Comparison of ENCODE assay signal across 23 cellular contexts in the genomic region with DNA sequence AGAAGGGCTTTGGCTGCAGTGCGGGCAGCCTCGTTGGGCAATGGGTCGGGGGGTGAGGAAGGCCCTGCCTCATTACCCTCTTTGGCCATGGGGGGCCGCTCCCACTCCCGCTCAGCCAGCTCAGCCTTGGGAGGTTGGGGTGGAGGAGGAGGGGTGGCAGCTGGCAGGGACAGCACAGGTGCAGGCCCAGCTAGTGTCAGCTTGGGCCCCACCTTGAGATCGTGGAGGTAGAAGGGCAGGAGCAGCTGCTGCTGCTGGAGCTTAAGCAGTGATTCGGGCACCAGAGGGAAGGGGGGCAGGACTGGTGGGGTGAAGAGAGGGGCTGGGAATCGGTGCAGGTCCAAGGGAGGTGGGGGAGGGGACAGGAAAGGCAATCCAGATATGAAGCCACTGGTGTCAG. TPM values are rescaled to one million over a fixed set of nuclear protein-coding genes. Genes with fewer than 3 reads are reported as not detected.
DNase-seq lines count a peak whose midpoint lies in the region; ATAC-seq and TF ChIP-seq lines count a peak whose summit lies in the region.
"Had no signal": no experiment of that assay in that cellular context is flagged by ENCODE, and none has a peak within 500 bp of the region (broad histone marks: within the 10 kb centered on the region; RNA-seq: fewer than 3 reads in every experiment).

No MANE protein-coding gene starts in this region.

- H3K23ac ChIP-seq in neuronal stem cell (ENCODE audit: low read depth, low read length, poor library complexity): peak overlapping the region; percentile 37

- peaks cover 42% of the 10 kb centered on the region for H3K36me3 Mint-ChIP-seq in WTC11
- H3K36me3 Mint-ChIP-seq in activated CD4-positive, alpha-beta T cell treated with anti-CD3 and anti-CD28 coated beads, Interleukin-2, amount 10 ng/mL, durations not matched to agents 24 days and 14 days (ENCODE audit: low read depth): no peaks in the 10 kb centered on the region
- H3K36me3 Mint-ChIP-seq: CD14-positive monocyte; CD8-positive, alpha-beta T cell had no signal

- WGBS in neuronal stem cell (ENCODE audit: extremely low coverage in 2 of 2, insufficient read length in 2 of 2, insufficient replicate concordance in 1 of 2), 2 donors: no CpG with 5 or more reads among the region's 8 CpGs

- H3K27me3 Mint-ChIP-seq in WTC11 (ENCODE audit: low read depth): no peaks in the 10 kb centered on the region
- H3K27me3 Mint-ChIP-seq in activated CD4-positive, alpha-beta T cell treated with anti-CD3 and anti-CD28 coated beads, Interleukin-2, amount 10 ng/mL, durations not matched to agents 24 days and 14 days: no peaks in the 10 kb centered on the region

- H3K79me1 ChIP-seq in neuronal stem cell (ENCODE audit: low read depth, low read length): no peaks in the 10 kb centered on the region

- no peak overlapping the region for H3K18ac ChIP-seq in neuronal stem cell (ENCODE audit: low read length)

- no peak overlapping the region for H3K27ac Mint-ChIP-seq in WTC11
- H3K27ac Mint-ChIP-seq in activated CD4-positive, alpha-beta T cell treated with anti-CD3 and anti-CD28 coated beads, Interleukin-2, amount 10 ng/mL, durations not matched to agents 24 days and 14 days: no peak overlapping the region
- H3K27ac Mint-ChIP-seq: CD14-positive monocyte; CD8-positive, alpha-beta T cell had no signal

- H2BK120ac ChIP-seq in neuronal stem cell (ENCODE audit: low read depth, low read length): no peak overlapping the region

- peaks cover 19 to 25% of the 10 kb centered on the region in 2 donors for H3K36me3 ChIP-seq in neuronal stem cell (replicated peaks in 1 of 2; ENCODE audit: control insufficient read depth in 2 of 2, insufficient read depth in 2 of 2, low read length in 2 of 2)

- no peak overlapping the region for H2BK5ac ChIP-seq in neuronal stem cell (ENCODE audit: low read length)

- peaks cover 64% of the 10 kb centered on the region for H3K4me1 Mint-ChIP-seq in WTC11
- peaks cover 2% of the 10 kb centered on the region for H3K4me1 Mint-ChIP-seq in activated CD4-positive, alpha-beta T cell treated with anti-CD3 and anti-CD28 coated beads, Interleukin-2, amount 10 ng/mL, durations not matched to agents 24 days and 14 days

- no peak overlapping the region for H3K4me3 Mint-ChIP-seq in WTC11
- H3K4me3 Mint-ChIP-seq in activated CD4-positive, alpha-beta T cell treated with anti-CD3 and anti-CD28 coated beads, Interleukin-2, amount 10 ng/mL, durations not matched to agents 24 days and 14 days: no peak overlapping the region
- H3K4me3 Mint-ChIP-seq: CD8-positive, alpha-beta T cell had no signal

- H2AFZ ChIP-seq in neuronal stem cell (ENCODE audit: low read length): no peak overlapping the region

- H3K4me1 ChIP-seq in neuronal stem cell (ENCODE audit: control insufficient read depth in 2 of 2, insufficient read depth in 1 of 2, low read depth in 1 of 2, low read length in 2 of 2): peaks cover 0 to 5% of the 10 kb centered on the region in 2 donors

- H3K27ac ChIP-seq in neuronal stem cell (replicated peaks; ENCODE audit: low read length): no peak overlapping the region
- H3K27ac ChIP-seq: BLaER1 had no signal

- no peak overlapping the region for H2AK5ac ChIP-seq in neuronal stem cell (ENCODE audit: low read depth, low read length)

- no peak overlapping the region for H3K9ac ChIP-seq in neuronal stem cell (ENCODE audit: low read depth, low read length, poor library complexity)
- H3K9ac ChIP-seq: BLaER1 had no signal

- H2BK12ac ChIP-seq in neuronal stem cell (ENCODE audit: low read length): peak overlapping the region; percentile 42

- H4K8ac ChIP-seq in neuronal stem cell (ENCODE audit: low read depth, low read length): no peak overlapping the region

- POLR2A ChIA-PET in WTC11 (lab: Charles Lee): interaction anchor here (1.9 kb wide), 1 partner anchor 12 kb away, joined by 19 read pairs; no protein-coding TSS in a partner anchor

- ATAC-seq in WTC11: 0 out of 2 replicates have a peak, but pooled peaks have one; percentile 12
- ATAC-seq: CD8-positive, alpha-beta T cell; GM12878 had no signal

- H3K27me3 ChIP-seq in neuronal stem cell (ENCODE audit: control insufficient read depth in 3 of 3, insufficient read depth in 3 of 3, low read depth in 1 of 3, low read length in 3 of 3): no peaks in the 10 kb centered on the region
- H3K27me3 ChIP-seq: BLaER1 had no signal

- no peak overlapping the region for H3K4me3 ChIP-seq in neuronal stem cell (ENCODE audit: low read length in 2 of 2)
- H3K4me3 ChIP-seq: BLaER1, GM12878 had no signal

- intact Hi-C loops in activated CD4-positive, alpha-beta T cell treated with anti-CD3 and anti-CD28 coated beads, Interleukin-2, amount 10 ng/mL, durations not matched to agents 24 days and 14 days (cut with micrococcal nuclease): no loop called here

- no peak overlapping the region for H3K14ac ChIP-seq in neuronal stem cell (ENCODE audit: low read length)

- CTCF ChIA-PET in WTC11 (lab: Charles Lee): interaction anchor here (0.6 to 6.7 kb wide), 7 partner anchors 13 to 44 kb away, joined by 3 to 117 read pairs (median 4); no protein-coding TSS in a partner anchor

- H3K9me3 Mint-ChIP-seq in WTC11: no peaks in the 10 kb centered on the region
- no peaks in the 10 kb centered on the region for H3K9me3 Mint-ChIP-seq in activated CD4-positive, alpha-beta T cell treated with anti-CD3 and anti-CD28 coated beads, Interleukin-2, amount 10 ng/mL, durations not matched to agents 24 days and 14 days
- H3K9me3 Mint-ChIP-seq: CD8-positive, alpha-beta T cell had no signal

- no peaks in the 10 kb centered on the region for H3K9me3 ChIP-seq in neuronal stem cell (replicated peaks in 1 of 2; ENCODE audit: control insufficient read depth in 2 of 2, insufficient read depth in 1 of 2, low read depth in 1 of 2, low read length in 2 of 2)
- H3K9me3 ChIP-seq: BLaER1 had no signal

- no peak overlapping the region for H4K91ac ChIP-seq in neuronal stem cell (ENCODE audit: low read depth, low read length, poor library complexity)

- H2BK15ac ChIP-seq in neuronal stem cell (ENCODE audit: low read length): no peak overlapping the region

- no peak for TF ChIP-seq CTCF in WTC11 (IDR thresholded peaks at IDR 0.05)

- no peak overlapping the region for H3K4me2 ChIP-seq in neuronal stem cell (ENCODE audit: insufficient read depth, low read length, poor library complexity, severe bottlenecking)
- H3K4me2 ChIP-seq: BLaER1 had no signal

- H3K4ac ChIP-seq in neuronal stem cell (ENCODE audit: low read length): no peak overlapping the region

- DNase-seq in NCI-H82 (lab: John Stamatoyannopoulos, UW) (peak; percentile 18), NCI-H82 treated with DMSO at 0.1 percent for 48 hours (lab: John Stamatoyannopoulos, UW; ENCODE audit: unreplicated experiment) (no peak), NCI-H2171 treated with DMSO at 0.1 percent for 48 hours (lab: John Stamatoyannopoulos, UW) (peak; percentile 78), WTC11 (ENCODE audit: low spot score) (no peak), neuronal stem cell (ENCODE audit: low spot score) (no peak), anterior cingulate cortex (lab: John Stamatoyannopoulos, UW) (no peak), NCI-H1092 (lab: John Stamatoyannopoulos, UW) (no peak)
- no peak for DNase-seq in activated CD4-positive, alpha-beta T cell treated with anti-CD3 and anti-CD28 coated beads, Interleukin-2, amount 10 ng/mL, durations not matched to agents 24 days and 14 days
- DNase-seq: 8988T; CD8-positive, alpha-beta T cell; COR-L47; DMS 273 treated with DMSO at 0.1 percent for 48 hours; DMS53; DND-41; EL; HCEC 1CT had no signal

TF ChIP-seq in WTC11, 78 proteins besides CTCF, POLR2A, EP300 and RAD21 (continues in another document):
- TF ChIP-seq ZNF317 (CRISPR knock-in tag; IDR thresholded peaks at IDR 0.05; ENCODE audit: borderline replicate concordance, low read depth) (no peak), CDX4 (CRISPR knock-in tag; IDR thresholded peaks at IDR 0.05; ENCODE audit: borderline replicate concordance) (no peak), JAZF1 (CRISPR knock-in tag; IDR thresholded peaks at IDR 0.05) (no peak), TP53 (CRISPR knock-in tag; IDR thresholded peaks at IDR 0.05) (no peak)

RNA-seq across cellular contexts. Expression of gene ZFHX2, which starts 26.0 kb away (rescaled TPM):
- total RNA-seq in WTC11 (2021): 16.4 to 26.2 TPM (median 25.7 TPM) in 3 replicates
- 3.9 TPM for polyA plus RNA-seq in neuronal stem cell (2013, experiment 1 of 2)
- 4.4 TPM for polyA plus RNA-seq in neuronal stem cell (2013, experiment 2 of 2)
- 1.8 and 2.8 TPM in 2 replicates for total RNA-seq in activated CD4-positive, alpha-beta T cell treated with anti-CD3 and anti-CD28 coated beads, Interleukin-2, amount 10 ng/mL, durations not matched to agents 24 days and 14 days

RNA-seq across cellular contexts. Expression of gene THTPA, which starts 30.5 kb away (rescaled TPM):
- 20.0 to 26.2 TPM (median 25.4 TPM) in 3 replicates for total RNA-seq in WTC11 (2021)
- polyA plus RNA-seq in neuronal stem cell (2013, experiment 1 of 2): 8.8 TPM
- polyA plus RNA-seq in neuronal stem cell (2013, experiment 2 of 2): 7.5 TPM
- 14.5 and 16.7 TPM in 2 replicates for total RNA-seq in activated CD4-positive, alpha-beta T cell treated with anti-CD3 and anti-CD28 coated beads, Interleukin-2, amount 10 ng/mL, durations not matched to agents 24 days and 14 days

RNA-seq across cellular contexts. Expression of gene AP1G2, which starts 42.0 kb away (rescaled TPM):
- 108 to 122 TPM (median 115 TPM) in 3 replicates for total RNA-seq in WTC11 (2021)
- 77.9 TPM for polyA plus RNA-seq in neuronal stem cell (2013, experiment 1 of 2)
- 80.8 TPM for polyA plus RNA-seq in neuronal stem cell (2013, experiment 2 of 2)
- total RNA-seq in activated CD4-positive, alpha-beta T cell treated with anti-CD3 and anti-CD28 coated beads, Interleukin-2, amount 10 ng/mL, durations not matched to agents 24 days and 14 days: 135 and 142 TPM in 2 replicates

RNA-seq across cellular contexts. Expression of gene JPH4, which starts 53.0 kb away (rescaled TPM):
- total RNA-seq in WTC11 (2021): 50.1 to 62.0 TPM (median 60.0 TPM) in 3 replicates
- polyA plus RNA-seq in neuronal stem cell (2013, experiment 1 of 2): 19.9 TPM
- polyA plus RNA-seq in neuronal stem cell (2013, experiment 2 of 2): 21.1 TPM
- total RNA-seq in activated CD4-positive, alpha-beta T cell treated with anti-CD3 and anti-CD28 coated beads, Interleukin-2, amount 10 ng/mL, durations not matched to agents 24 days and 14 days: not detected in 2 replicates
- total RNA-seq: A673; CD8-positive, alpha-beta T cell; G401; H4 had no signal
- polyA plus RNA-seq: AG04450 had no signal

RNA-seq across cellular contexts. Expression of gene NGDN, which starts 56.1 kb away (rescaled TPM):
- 37.4 to 45.5 TPM (median 43.3 TPM) in 3 replicates for total RNA-seq in WTC11 (2021)
- 75.8 TPM for polyA plus RNA-seq in neuronal stem cell (2013, experiment 1 of 2)
- polyA plus RNA-seq in neuronal stem cell (2013, experiment 2 of 2): 73.0 TPM
- total RNA-seq in activated CD4-positive, alpha-beta T cell treated with anti-CD3 and anti-CD28 coated beads, Interleukin-2, amount 10 ng/mL, durations not matched to agents 24 days and 14 days: 78.6 and 79.2 TPM in 2 replicates

Comparison
In these comparisons a context has a peak if more than half of its experiments do, and no peak if none do; other contexts are left out.
1. DNase-seq: peak in NCI-H82 (single experiment) and NCI-H2171 treated with DMSO at 0.1 percent for 48 hours (single experiment); none in NCI-H82 treated with DMSO at 0.1 percent for 48 hours (single experiment), WTC11 (single experiment), neuronal stem cell (single experiment), activated CD4-positive, alpha-beta T cell treated with anti-CD3 and anti-CD28 coated beads, Interleukin-2, amount 10 ng/mL, durations not matched to agents 24 days and 14 days (single experiment), anterior cingulate cortex (0 of 58) and NCI-H1092 (single experiment).